ENCODE assay signal across 37 cellular contexts in genomic region chr1:18142969-18143368, GRCh38. TPM values are rescaled to one million over a fixed set of nuclear protein-coding genes. Genes with fewer than 3 reads are reported as not detected.
"Had no signal": no experiment of that assay in that cellular context is flagged by ENCODE, and none has a peak within 500 bp of the region (broad histone marks: within the 10 kb centered on the region; RNA-seq: fewer than 3 reads in every experiment).

No MANE protein-coding gene starts in this region.

- H3K4me1 Mint-ChIP-seq: activated CD4-positive, alpha-beta T cell treated with anti-CD3 and anti-CD28 coated beads, Interleukin-2, amount 10 ng/mL, durations not matched to agents 24 days and 14 days; activated naive CD8-positive, alpha-beta T cell treated with anti-CD3 and anti-CD28 coated beads for 36 hours; activated T-helper 17 cell treated with anti-CD3 and anti-CD28 coated beads, Interleukin-2, amount 50 U/mL, for 72 hours had no signal

- H3K27ac ChIP-seq: brain microvascular endothelial cell, Peyer's patch, SJSA1, VCaP had no signal

- H3K4me3 ChIP-seq: Peyer's patch, SJSA1 had no signal

- H3K9me3 ChIP-seq: Peyer's patch, SJSA1 had no signal

- H3K27me3 ChIP-seq: brain microvascular endothelial cell, Peyer's patch had no signal

- H3K4me3 Mint-ChIP-seq: activated CD4-positive, alpha-beta T cell treated with anti-CD3 and anti-CD28 coated beads, Interleukin-2, amount 10 ng/mL, durations not matched to agents 24 days and 14 days; activated CD8-positive, alpha-beta T cell treated with anti-CD3 and anti-CD28 coated beads for 36 hours; activated naive CD8-positive, alpha-beta T cell treated with anti-CD3 and anti-CD28 coated beads for 36 hours; activated T-cell treated with anti-CD3 and anti-CD28 coated beads, Interleukin-2, amount 50 U/mL, for 72 hours; activated T-helper 17 cell treated with anti-CD3 and anti-CD28 coated beads, Interleukin-2, amount 50 U/mL, for 72 hours had no signal

- H3K4me1 ChIP-seq: Peyer's patch, SJSA1 had no signal

- H3K27me3 Mint-ChIP-seq: activated CD4-positive, alpha-beta T cell treated with anti-CD3 and anti-CD28 coated beads, Interleukin-2, amount 10 ng/mL, durations not matched to agents 24 days and 14 days; activated naive CD8-positive, alpha-beta T cell treated with anti-CD3 and anti-CD28 coated beads for 36 hours had no signal

- FAIRE-seq: colon had no signal

- ATAC-seq: activated CD8-positive, alpha-beta T cell treated with anti-CD3 and anti-CD28 coated beads for 36 hours; activated T-cell treated with anti-CD3 and anti-CD28 coated beads, Interleukin-2, amount 50 U/mL, for 72 hours; activated T-helper 17 cell treated with anti-CD3 and anti-CD28 coated beads, Interleukin-2, amount 50 U/mL, for 72 hours; PC-3 had no signal

- H3K36me3 Mint-ChIP-seq: activated naive CD8-positive, alpha-beta T cell treated with anti-CD3 and anti-CD28 coated beads for 36 hours had no signal

- H3K36me3 ChIP-seq: brain microvascular endothelial cell, Peyer's patch, SJSA1 had no signal

- H3K9me3 Mint-ChIP-seq: activated CD4-positive, alpha-beta T cell treated with anti-CD3 and anti-CD28 coated beads, Interleukin-2, amount 10 ng/mL, durations not matched to agents 24 days and 14 days; activated CD8-positive, alpha-beta T cell treated with anti-CD3 and anti-CD28 coated beads for 36 hours; activated naive CD8-positive, alpha-beta T cell treated with anti-CD3 and anti-CD28 coated beads for 36 hours; activated T-cell treated with anti-CD3 and anti-CD28 coated beads, Interleukin-2, amount 50 U/mL, for 72 hours; activated T-helper 17 cell treated with anti-CD3 and anti-CD28 coated beads, Interleukin-2, amount 50 U/mL, for 72 hours had no signal

- DNase-seq: activated CD4-positive, alpha-beta T cell treated with anti-CD3 and anti-CD28 coated beads, Interleukin-2, amount 10 ng/mL, durations not matched to agents 24 days and 14 days; activated CD4-positive, alpha-beta T cell treated with anti-CD3 and anti-CD28 coated beads, Interleukin-2, amount 50 U/mL, for 4 hours; activated CD8-positive, alpha-beta T cell treated with anti-CD3 and anti-CD28 coated beads for 36 hours; activated effector memory CD4-positive, alpha-beta T cell treated with anti-CD3 and anti-CD28 coated beads, Interleukin-2, amount 50 U/mL, for 16 hours; activated naive CD4-positive, alpha-beta T cell; activated naive CD4-positive, alpha-beta T cell treated with anti-CD3 and anti-CD28 coated beads, Interleukin-2, amount 50 U/mL, for 16 hours; activated naive CD8-positive, alpha-beta T cell treated with anti-CD3 and anti-CD28 coated beads for 36 hours; activated T-cell treated with anti-CD3 and anti-CD28 coated beads, Interleukin-2, amount 50 U/mL, for 1 hour; activated T-cell treated with anti-CD3 and anti-CD28 coated beads, Interleukin-2, amount 50 U/mL, for 72 hours; amniotic stem cell; aorta; brain microvascular endothelial cell; central memory CD4-positive, alpha-beta T cell; MM.1S; MV-4-11; NCI-H1092; NCI-H1436 treated with DMSO at 0.1 percent for 48 hours; NCI-H1694 treated with DMSO at 0.1 percent for 48 hours; NCI-H2029; NCI-H345; NCI-H526 treated with DMSO at 0.1 percent for 48 hours; NK-92 treated with Interleukin-12 subunit alpha and Interleukin-12 subunit beta, amount 100 ng/mL, for 24 hours; PC-3; Peyer's patch; RPMI8226; SHP77 treated with DMSO at 0.1 percent for 48 hours; SW 1271; T-helper 1 cell; T-helper 2 cell; T-helper 9 cell had no signal

- H3K27ac Mint-ChIP-seq: activated CD4-positive, alpha-beta T cell treated with anti-CD3 and anti-CD28 coated beads, Interleukin-2, amount 10 ng/mL, durations not matched to agents 24 days and 14 days; activated CD8-positive, alpha-beta T cell treated with anti-CD3 and anti-CD28 coated beads for 36 hours; activated naive CD8-positive, alpha-beta T cell treated with anti-CD3 and anti-CD28 coated beads for 36 hours; activated T-cell treated with anti-CD3 and anti-CD28 coated beads, Interleukin-2, amount 50 U/mL, for 72 hours; activated T-helper 17 cell treated with anti-CD3 and anti-CD28 coated beads, Interleukin-2, amount 50 U/mL, for 72 hours had no signal

RNA-seq across cellular contexts. Expression of gene IGSF21, which starts 35.4 kb away (rescaled TPM):
- total RNA-seq: activated CD4-positive, alpha-beta T cell treated with anti-CD3 and anti-CD28 coated beads, Interleukin-2, amount 10 ng/mL, durations not matched to agents 24 days and 14 days; activated CD8-positive, alpha-beta memory T cell treated with anti-CD3 and anti-CD28 coated beads for 36 hours; activated CD8-positive, alpha-beta T cell treated with anti-CD3 and anti-CD28 coated beads for 36 hours; activated naive CD8-positive, alpha-beta T cell treated with anti-CD3 and anti-CD28 coated beads for 36 hours; activated T-cell treated with anti-CD3 and anti-CD28 coated beads, Interleukin-2, amount 50 U/mL, for 72 hours; activated T-helper 17 cell treated with anti-CD3 and anti-CD28 coated beads, Interleukin-2, amount 50 U/mL, for 72 hours; LHCN-M2; NCI-H460; PC-3; Peyer's patch; SJSA1 had no signal
